In the genomic region with DNA sequence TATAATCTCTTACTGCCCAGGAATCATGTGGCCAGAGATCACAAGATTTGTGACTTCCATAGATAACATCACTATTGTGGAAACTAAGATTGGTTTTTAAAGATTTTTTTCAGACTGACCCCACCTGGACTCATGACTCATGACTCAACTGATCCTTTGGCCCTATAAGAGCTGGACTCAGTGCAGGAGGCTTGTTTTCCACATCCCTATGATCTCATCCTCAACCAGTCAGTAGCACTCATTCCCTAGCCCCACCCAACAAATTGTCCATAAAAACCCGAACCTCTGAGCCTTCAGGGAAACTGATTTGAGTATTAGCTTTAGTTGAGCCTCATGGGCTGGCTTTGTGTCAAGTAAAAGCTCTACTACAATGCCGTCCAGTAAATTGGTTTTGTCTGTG, we compare ENCODE assay signal across 23 cellular contexts.
"Had no signal": no experiment of that assay in that cellular context is flagged by ENCODE, and none has a peak within 500 bp of the region (broad histone marks: within the 10 kb centered on the region; RNA-seq: fewer than 3 reads in every experiment).

No MANE protein-coding gene starts in this region.

- H3K4me3 ChIP-seq: body of pancreas, cardiac muscle cell had no signal

- H3K27ac ChIP-seq: body of pancreas, cardiac muscle cell, VCaP had no signal

- ATAC-seq: activated CD4-positive, CD25-positive, alpha-beta regulatory T cell treated with anti-CD3 and anti-CD28 coated beads, Interleukin-2, amount 50 U/mL, for 24 hours; activated CD8-positive, alpha-beta memory T cell treated with anti-CD3 and anti-CD28 coated beads, Interleukin-2, amount 10 ng/mL, durations not matched to agents 7 days and 5 days; activated naive CD8-positive, alpha-beta T cell treated with anti-CD3 and anti-CD28 coated beads, Interleukin-2, amount 50 U/mL, for 24 hours; body of pancreas; naive thymus-derived CD4-positive, alpha-beta T cell had no signal

- H3K9me3 ChIP-seq: body of pancreas had no signal

- H3K36me3 ChIP-seq: cardiac muscle cell had no signal

- H3K27me3 ChIP-seq: body of pancreas, cardiac muscle cell had no signal

- DNase-seq: activated CD4-positive, alpha-beta memory T cell treated with anti-CD3 and anti-CD28 coated beads, Interleukin-2, amount 10 ng/mL, durations not matched to agents 7 days and 5 days; activated CD4-positive, alpha-beta T cell treated with anti-CD3 and anti-CD28 coated beads, Interleukin-2, amount 10 ng/mL, durations not matched to agents 24 days and 14 days; activated CD8-positive, alpha-beta memory T cell treated with anti-CD3 and anti-CD28 coated beads, Interleukin-2, amount 10 ng/mL, durations not matched to agents 7 days and 5 days; activated gamma-delta T cell; activated naive CD4-positive, alpha-beta T cell treated with anti-CD3 and anti-CD28 coated beads, Interleukin-2, amount 50 U/mL, for 16 hours; activated naive CD8-positive, alpha-beta T cell treated with anti-CD3 and anti-CD28 coated beads, Interleukin-2, amount 50 U/mL, for 24 hours; activated T-cell treated with anti-CD3 and anti-CD28 coated beads for 4 hours; anterior cingulate cortex; body of pancreas; effector CD4-positive, alpha-beta T cell; erythroblast; hippocampal formation; mesendoderm; naive thymus-derived CD4-positive, alpha-beta T cell; occipital lobe; stimulated activated CD4-positive, alpha-beta T cell treated with anti-CD3 and anti-CD28 coated beads, Interleukin-4, amount 100 ng/mL, for 1 hour; stimulated activated naive CD4-positive, alpha-beta T cell treated with Interleukin-2 at 50 U/mL for 16 hours; T-helper 2 cell had no signal

- FAIRE-seq: endometrium, frontal cortex had no signal

- H3K4me1 ChIP-seq: body of pancreas had no signal
